In genomic region chr2:205712508-205712907, GRCh38 we compare ENCODE assay signal across 11 cellular contexts. TPM values are rescaled to one million over a fixed set of nuclear protein-coding genes. Genes with fewer than 3 reads are reported as not detected.
A peak's percentile ranks its signal among the peaks of the same experiment; 100 is the strongest.
DNase-seq lines count a peak whose midpoint lies in the region; ATAC-seq and TF ChIP-seq lines count a peak whose summit lies in the region.
"Had no signal": no experiment of that assay in that cellular context is flagged by ENCODE, and none has a peak within 500 bp of the region (broad histone marks: within the 10 kb centered on the region; RNA-seq: fewer than 3 reads in every experiment).

No MANE protein-coding gene starts in this region.

- ATAC-seq in T-cell (replicated peaks in 1 of 4), result no peak

- TF ChIP-seq CTCF in SK-N-SH (IDR thresholded peaks at IDR 0.05), result no peak
- TF ChIP-seq CTCF in fibroblast of the aortic adventitia (IDR thresholded peaks at IDR 0.05; ENCODE audit: insufficient read depth, low read length), result no peak
- no peak for TF ChIP-seq CTCF in WERI-Rb-1 (IDR thresholded peaks at IDR 0.05; ENCODE audit: low read depth, low read length)

- H3K4me3 ChIP-seq in SK-N-SH (ENCODE audit: low read depth in 2 of 2, low read length in 1 of 2), result no peak overlapping the region
- H3K4me3 ChIP-seq in fibroblast of the aortic adventitia (ENCODE audit: low read depth, low read length), result no peak overlapping the region
- no peak overlapping the region for H3K4me3 ChIP-seq in skeletal muscle cell (ENCODE audit: low read depth, low read length)
- H3K4me3 ChIP-seq in WERI-Rb-1 (ENCODE audit: low read depth, low read length), result no peak overlapping the region

- H3K36me3 Mint-ChIP-seq in activated naive CD4-positive, alpha-beta T cell treated with anti-CD3 and anti-CD28 coated beads for 36 hours (ENCODE audit: low read depth), result no peaks in the 10 kb centered on the region
- H3K36me3 Mint-ChIP-seq in T-cell, result no peaks in the 10 kb centered on the region

- peaks cover 7% of the 10 kb centered on the region for H3F3A ChIP-seq in SK-N-SH (replicated peaks; ENCODE audit: insufficient read depth)

- H3K27me3 ChIP-seq in SK-N-SH (ENCODE audit: insufficient read depth) (no peaks in the 10 kb centered on the region), WERI-Rb-1 (ENCODE audit: insufficient read depth, low read depth, severe bottlenecking) (no peaks in the 10 kb centered on the region)

- peaks cover 63% of the 10 kb centered on the region; the same call in 1 of the 2 replicates for H3K79me2 ChIP-seq in SK-N-SH (ENCODE audit: insufficient read depth)

- 0% methylated on average over 1 of the region's 1 CpG for WGBS in SK-N-SH (ENCODE audit: low lambda C conversion rate)

- H3K9me3 ChIP-seq in SK-N-SH, result no peaks in the 10 kb centered on the region
- H3K9me3 ChIP-seq in WERI-Rb-1 (ENCODE audit: severe bottlenecking), result no peaks in the 10 kb centered on the region

- H3K4me1 Mint-ChIP-seq in activated naive CD4-positive, alpha-beta T cell treated with anti-CD3 and anti-CD28 coated beads for 36 hours (ENCODE audit: low read depth), result peaks cover 6% of the 10 kb centered on the region
- peaks cover under 1 to 11% (median 6%) of the 10 kb centered on the region in 3 donors for H3K4me1 Mint-ChIP-seq in T-cell
- H3K4me1 Mint-ChIP-seq: central memory CD8-positive, alpha-beta T cell had no signal

- H3K9ac ChIP-seq in SK-N-SH, result peak overlapping the region; percentile 50

- peak overlapping the region; percentile 16 for H3K4me2 ChIP-seq in SK-N-SH

- H3K4me3 Mint-ChIP-seq in activated naive CD4-positive, alpha-beta T cell treated with anti-CD3 and anti-CD28 coated beads for 36 hours, result no peak overlapping the region
- no peak overlapping the region for H3K4me3 Mint-ChIP-seq in T-cell
- H3K4me3 Mint-ChIP-seq: central memory CD8-positive, alpha-beta T cell had no signal

- intact Hi-C loops in activated naive CD4-positive, alpha-beta T cell treated with anti-CD3 and anti-CD28 coated beads for 36 hours (cut with micrococcal nuclease), result no loop called here

- peak in 1 of 2 experiments; percentile 46; a peak in 2 of 4 replicates for TF ChIP-seq EP300 in SK-N-SH (IDR thresholded peaks at IDR 0.05; ENCODE audit: borderline replicate concordance in 1 of 2, low read depth in 1 of 2, low read length in 1 of 2)

- no peak for TF ChIP-seq RAD21 in SK-N-SH (IDR thresholded peaks at IDR 0.05; ENCODE audit: low read length)

- POLR2A ChIA-PET in SK-N-SH (lab: Yijun Ruan, JAX) (no interaction called here), T-cell (lab: Charles Lee) (no interaction called here)

- no peaks in the 10 kb centered on the region for H3K9me2 ChIP-seq in SK-N-SH

- peaks cover 19 to 37% of the 10 kb centered on the region in 2 experiments for H3K4me1 ChIP-seq in SK-N-SH (ENCODE audit: control insufficient read depth in 1 of 2, insufficient read depth in 2 of 2, low read depth in 1 of 2, low read length in 1 of 2)

- no peak overlapping the region for H2AFZ ChIP-seq in SK-N-SH (ENCODE audit: low read depth)

- H3K27ac Mint-ChIP-seq in activated naive CD4-positive, alpha-beta T cell treated with anti-CD3 and anti-CD28 coated beads for 36 hours, result no peak overlapping the region
- no peak overlapping the region for H3K27ac Mint-ChIP-seq in T-cell

- H3K27me3 Mint-ChIP-seq in activated naive CD4-positive, alpha-beta T cell treated with anti-CD3 and anti-CD28 coated beads for 36 hours (ENCODE audit: low read depth), result peaks cover 1% of the 10 kb centered on the region
- peaks cover 11 to 13% of the 10 kb centered on the region in 2 donors for H3K27me3 Mint-ChIP-seq in T-cell

- no peaks in the 10 kb centered on the region for H3K9me3 Mint-ChIP-seq in activated naive CD4-positive, alpha-beta T cell treated with anti-CD3 and anti-CD28 coated beads for 36 hours
- H3K9me3 Mint-ChIP-seq in T-cell, result no peaks in the 10 kb centered on the region
- H3K9me3 Mint-ChIP-seq: central memory CD8-positive, alpha-beta T cell had no signal

- DNase-seq in GM04504 (ENCODE audit: low read depth) (peak; percentile 42), SK-N-SH (no peak), fibroblast of the aortic adventitia (ENCODE audit: low read depth) (peak; percentile 60), skeletal muscle cell (ENCODE audit: low read depth) (peak; percentile 64), WERI-Rb-1 (no peak), T-cell (no peak)
- DNase-seq in stimulated activated naive CD4-positive, alpha-beta T cell treated with Interleukin-2 at 50 U/mL for 16 hours (lab: John Stamatoyannopoulos, UW), result no peak
- no peak for DNase-seq in activated naive CD4-positive, alpha-beta T cell treated with anti-CD3 and anti-CD28 coated beads for 36 hours
- DNase-seq: head of caudate nucleus, NCI-H2171 had no signal

- peak overlapping the region in 1 of 2 experiments; percentile 76; a peak in 2 of 4 replicates for H3K27ac ChIP-seq in SK-N-SH (ENCODE audit: low read depth in 2 of 2, low read length in 1 of 2)
- no peak overlapping the region for H3K27ac ChIP-seq in WERI-Rb-1

- H4K20me1 ChIP-seq in SK-N-SH (ENCODE audit: insufficient read depth), result no peaks in the 10 kb centered on the region

- CTCF ChIA-PET in SK-N-SH (lab: Yijun Ruan, JAX) (interaction anchor here (0.8 kb wide), 1 partner anchor 193 kb away, joined by 3 read pairs; no protein-coding TSS in a partner anchor), T-cell (lab: Charles Lee) (interaction anchor here in 1 of 2 donors (0.9 kb wide), 1 partner anchor 15 kb away, joined by 3 read pairs; no protein-coding TSS in a partner anchor)
- CTCF ChIA-PET in activated naive CD4-positive, alpha-beta T cell treated with anti-CD3 and anti-CD28 coated beads for 36 hours (lab: Charles Lee), result no interaction called here

- peaks cover 0 to 3% of the 10 kb centered on the region in 2 experiments for H3K36me3 ChIP-seq in SK-N-SH (replicated peaks in 1 of 2; ENCODE audit: control insufficient read depth in 1 of 2, insufficient read depth in 2 of 2, low read length in 1 of 2)
- H3K36me3 ChIP-seq in WERI-Rb-1, result no peaks in the 10 kb centered on the region; the same call in 1 of the 2 replicates

TF ChIP-seq in SK-N-SH, 30 proteins besides CTCF, POLR2A, EP300 and RAD21 (continues in another document):
- TF ChIP-seq FOXJ3 (CRISPR knock-in tag; IDR thresholded peaks at IDR 0.05) (no peak), YY1 (IDR thresholded peaks at IDR 0.05; ENCODE audit: low read depth) (no peak), REST (IDR thresholded peaks at IDR 0.05; ENCODE audit: low read depth, low read length) (no peak), EZH2phosphoT487 (IDR thresholded peaks at IDR 0.05; ENCODE audit: borderline replicate concordance, low read depth) (no peak), FOXM1 (IDR thresholded peaks at IDR 0.05; ENCODE audit: low read depth) (no peak), POLR2AphosphoS5 (IDR thresholded peaks at IDR 0.05; ENCODE audit: low read depth, low read length) (peak; percentile 23; the same call in 1 of the 2 replicates), RCOR1 (IDR thresholded peaks at IDR 0.05; ENCODE audit: low read length) (no peak), MEF2A (IDR thresholded peaks at IDR 0.05; ENCODE audit: borderline replicate concordance, low read depth) (no peak), USF2 (IDR thresholded peaks at IDR 0.05; ENCODE audit: borderline replicate concordance, low read depth, low read length) (no peak), JUND (IDR thresholded peaks at IDR 0.05) (peak; percentile 58), USF1 (IDR thresholded peaks at IDR 0.05; ENCODE audit: borderline replicate concordance, low read depth) (no peak)

RNA-seq across cellular contexts. Expression of gene NRP2, which starts 30.2 kb away (rescaled TPM):
- polyA plus RNA-seq in SK-N-SH (2012; rRNA removed), result 66.9 and 68.8 TPM in 2 replicates
- polyA plus RNA-seq in SK-N-SH (2012; cell fraction: cytosol; rRNA removed), result 47.4 and 57.6 TPM in 2 replicates
- 48.8 and 59.3 TPM in 2 replicates for polyA plus RNA-seq in SK-N-SH (2012; cell fraction: nucleus; rRNA removed)
- total RNA-seq in fibroblast of the aortic adventitia (ENCODE audit: low replicate concordance), result 11.2 and 12.6 TPM in 2 replicates
- 1 to 10 TPM; 2.5 to 2.8 TPM for total RNA-seq in activated naive CD4-positive, alpha-beta T cell treated with anti-CD3 and anti-CD28 coated beads for 36 hours
- total RNA-seq in T-cell, result 1 to 10 TPM in 1 of 5 donors, under 1 TPM in 2, not detected in 2; 0.85 to 1.1 (median 0.93) TPM

Comparison
In these comparisons a context has a peak if more than half of its experiments do, and no peak if none do; other contexts are left out.
1. DNase-seq: peak in GM04504 (single experiment), fibroblast of the aortic adventitia (single experiment) and skeletal muscle cell (single experiment); none in SK-N-SH (single experiment), WERI-Rb-1 (single experiment), stimulated activated naive CD4-positive, alpha-beta T cell treated with Interleukin-2 at 50 U/mL for 16 hours (single experiment), activated naive CD4-positive, alpha-beta T cell treated with anti-CD3 and anti-CD28 coated beads for 36 hours (single experiment) and T-cell (0 of 34).